ENCODE assay signal across 22 cellular contexts in genomic region chr9:74443036-74443750, GRCh38. TPM values are rescaled to one million over a fixed set of nuclear protein-coding genes. Genes with fewer than 3 reads are reported as not detected.
"Had no signal": no experiment of that assay in that cellular context is flagged by ENCODE, and none has a peak within 500 bp of the region (broad histone marks: within the 10 kb centered on the region; RNA-seq: fewer than 3 reads in every experiment).

No MANE protein-coding gene starts in this region.

- H3K4me3 ChIP-seq: tibial nerve, uterus had no signal

- H3K27me3 Mint-ChIP-seq: stimulated activated naive B cell treated with anti-CD40 and anti-IgM and Interleukin-4, amounts not matched to agents 10 μg/mL and 1 μg/mL and 100 μg/mL, for 72 hours; T-helper 17 cell had no signal

- H3K4me3 Mint-ChIP-seq: activated CD8-positive, alpha-beta T cell treated with anti-CD3 and anti-CD28 coated beads, Interleukin-2, amount 10 ng/mL, durations not matched to agents 7 days and 5 days; activated naive CD8-positive, alpha-beta T cell; activated T-cell treated with anti-CD3 and anti-CD28 coated beads, Interleukin-2, amount 50 U/mL, for 72 hours; brain; natural killer cell treated with Interleukin-12 subunit alpha and Interleukin-12 subunit beta and Interleukin-15 and Interleukin-18, amount 100 ng/mL, for 72 hours; stimulated activated naive B cell treated with anti-CD40 and anti-IgM and Interleukin-4, amounts not matched to agents 10 μg/mL and 1 μg/mL and 100 μg/mL, for 72 hours; T-helper 17 cell; WTC11 had no signal

- H3K36me3 Mint-ChIP-seq: activated naive CD8-positive, alpha-beta T cell; brain; natural killer cell treated with Interleukin-12 subunit alpha and Interleukin-12 subunit beta and Interleukin-15 and Interleukin-18, amount 100 ng/mL, for 72 hours; stimulated activated naive B cell treated with anti-CD40 and anti-IgM and Interleukin-4, amounts not matched to agents 10 μg/mL and 1 μg/mL and 100 μg/mL, for 72 hours; WTC11 had no signal

- H3K9me3 Mint-ChIP-seq: brain, WTC11 had no signal

- H3K4me1 Mint-ChIP-seq: stimulated activated naive B cell treated with anti-CD40 and anti-IgM and Interleukin-4, amounts not matched to agents 10 μg/mL and 1 μg/mL and 100 μg/mL, for 72 hours; T-helper 17 cell had no signal

- H3K27ac Mint-ChIP-seq: activated CD8-positive, alpha-beta T cell treated with anti-CD3 and anti-CD28 coated beads, Interleukin-2, amount 10 ng/mL, durations not matched to agents 7 days and 5 days; activated naive CD8-positive, alpha-beta T cell; activated T-cell treated with anti-CD3 and anti-CD28 coated beads, Interleukin-2, amount 50 U/mL, for 72 hours; natural killer cell treated with Interleukin-12 subunit alpha and Interleukin-12 subunit beta and Interleukin-15 and Interleukin-18, amount 100 ng/mL, for 72 hours; stimulated activated naive B cell treated with anti-CD40 and anti-IgM and Interleukin-4, amounts not matched to agents 10 μg/mL and 1 μg/mL and 100 μg/mL, for 72 hours; T-helper 17 cell; WTC11 had no signal

- ATAC-seq: activated CD8-positive, alpha-beta T cell treated with anti-CD3 and anti-CD28 coated beads, Interleukin-2, amount 10 ng/mL, durations not matched to agents 7 days and 5 days; activated T-cell treated with anti-CD3 and anti-CD28 coated beads, Interleukin-2, amount 50 U/mL, for 72 hours; left ventricle myocardium superior; natural killer cell treated with Interleukin-12 subunit alpha and Interleukin-12 subunit beta and Interleukin-15 and Interleukin-18, amount 100 ng/mL, for 72 hours; stimulated activated naive B cell treated with anti-CD40 and anti-IgM and Interleukin-4, amounts not matched to agents 10 μg/mL and 1 μg/mL and 100 μg/mL, for 72 hours; T-helper 17 cell; WTC11 had no signal

- DNase-seq: activated CD4-positive, alpha-beta T cell treated with anti-CD3 and anti-CD28 coated beads for 4 hours; activated CD8-positive, alpha-beta memory T cell treated with anti-CD3 and anti-CD28 coated beads, Interleukin-2, amount 50 U/mL, for 48 hours; activated CD8-positive, alpha-beta T cell treated with anti-CD3 and anti-CD28 coated beads, Interleukin-2, amount 10 ng/mL, durations not matched to agents 7 days and 5 days; activated gamma-delta T cell; activated T-cell treated with anti-CD3 and anti-CD28 coated beads, Interleukin-2, amount 50 U/mL, for 72 hours; amniotic stem cell; cortex of kidney; effector CD8-positive, alpha-beta T cell; hippocampal formation; left ventricle myocardium superior; mesendoderm; retina; stimulated activated naive B cell treated with anti-CD40 and anti-IgM and Interleukin-4, amounts not matched to agents 10 μg/mL and 1 μg/mL and 100 μg/mL, for 72 hours; substantia nigra; T-helper 17 cell; uterus had no signal

RNA-seq across cellular contexts. Expression of gene RORB, which starts 53.9 kb away (rescaled TPM):
- total RNA-seq: kidney epithelial cell, T-helper 17 cell had no signal
